In the genomic region with DNA sequence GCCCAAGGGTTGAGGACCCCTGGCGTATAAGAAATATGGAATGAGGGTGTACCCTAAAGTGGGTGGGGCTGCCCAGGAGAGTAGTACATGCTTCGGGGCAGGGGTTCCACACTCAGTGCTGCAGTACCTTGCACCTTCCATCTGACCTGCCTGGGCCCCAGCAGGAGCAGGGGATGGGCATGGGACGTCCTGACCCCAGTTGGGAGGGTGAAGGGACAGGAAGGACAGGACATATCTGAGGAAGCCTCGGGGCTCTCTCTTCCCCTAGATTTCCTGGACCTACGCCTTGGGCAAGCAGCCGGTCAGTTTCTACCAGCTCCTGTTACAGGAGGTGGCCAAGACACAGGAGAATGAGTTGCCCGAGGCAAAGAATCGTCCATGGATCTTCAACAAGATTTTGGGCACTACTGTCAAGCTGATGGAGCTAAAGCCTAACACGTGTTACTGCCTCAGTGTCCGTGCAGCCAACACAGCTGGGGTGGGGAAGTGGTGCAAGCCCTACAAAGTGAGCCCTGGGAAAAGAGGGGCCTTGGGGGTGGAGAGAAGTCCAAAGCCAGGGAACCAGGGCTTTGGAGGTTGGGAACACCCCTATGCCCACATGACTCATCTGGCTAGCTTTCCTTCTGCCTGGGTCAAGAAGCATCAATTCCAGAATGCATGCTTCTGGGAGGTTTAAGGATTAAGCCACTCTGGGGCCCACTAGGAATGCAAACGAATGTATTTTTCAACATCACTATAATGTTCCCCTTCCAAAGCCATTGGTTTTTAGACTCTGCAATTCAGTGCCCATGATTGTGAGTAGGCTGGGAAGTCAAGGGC, we compare ENCODE assay signal across 14 cellular contexts. TPM values are rescaled to one million over a fixed set of nuclear protein-coding genes. Genes with fewer than 3 reads are reported as not detected.
DNase-seq lines count a peak whose midpoint lies in the region; ATAC-seq and TF ChIP-seq lines count a peak whose summit lies in the region.
"Had no signal": no experiment of that assay in that cellular context is flagged by ENCODE, and none has a peak within 500 bp of the region (broad histone marks: within the 10 kb centered on the region; RNA-seq: fewer than 3 reads in every experiment).

No MANE protein-coding gene starts in this region.

- ATAC-seq in effector memory CD8-positive, alpha-beta T cell (replicated peaks): no peak

- no peak overlapping the region for H3K4me3 Mint-ChIP-seq in Calu3 (ENCODE audit: low read depth, unreplicated experiment)
- H3K4me3 Mint-ChIP-seq in effector memory CD8-positive, alpha-beta T cell: no peak overlapping the region
- H3K4me3 Mint-ChIP-seq: activated CD4-positive, alpha-beta memory T cell treated with anti-CD3 and anti-CD28 coated beads, Interleukin-2, amount 10 ng/mL, durations not matched to agents 7 days and 5 days; nephron had no signal

- DNase-seq in Calu3: no peak
- DNase-seq in LHCN-M2 (ENCODE audit: low read depth): peak; percentile 50
- DNase-seq in fibroblast of peridontal ligament (ENCODE audit: extremely low read depth): peak; percentile 57
- no peak for DNase-seq in Kasumi-1 (lab: John Stamatoyannopoulos, UW)
- no peak for DNase-seq in effector memory CD8-positive, alpha-beta T cell
- DNase-seq in erythroblast (lab: John Stamatoyannopoulos, UW): no peak
- DNase-seq: activated CD4-positive, alpha-beta memory T cell treated with anti-CD3 and anti-CD28 coated beads, Interleukin-2, amount 10 ng/mL, durations not matched to agents 7 days and 5 days; activated effector memory CD4-positive, alpha-beta T cell treated with Interleukin-2 at 50 U/mL for 16 hours; DMS153; NCI-H1694; NCI-H524 treated with DMSO at 0.1 percent for 48 hours; testis had no signal

- no peak overlapping the region for H3K27ac Mint-ChIP-seq in Calu3 (ENCODE audit: unreplicated experiment)
- H3K27ac Mint-ChIP-seq in effector memory CD8-positive, alpha-beta T cell: no peak overlapping the region
- H3K27ac Mint-ChIP-seq: activated CD4-positive, alpha-beta memory T cell treated with anti-CD3 and anti-CD28 coated beads, Interleukin-2, amount 10 ng/mL, durations not matched to agents 7 days and 5 days; nephron had no signal

- H3K4me1 Mint-ChIP-seq in Calu3 (ENCODE audit: low read depth, unreplicated experiment): no peaks in the 10 kb centered on the region
- peaks cover 0 to 3% of the 10 kb centered on the region in 2 donors for H3K4me1 Mint-ChIP-seq in effector memory CD8-positive, alpha-beta T cell (ENCODE audit: low read depth in 2 of 2)
- H3K4me1 Mint-ChIP-seq: activated CD4-positive, alpha-beta memory T cell treated with anti-CD3 and anti-CD28 coated beads, Interleukin-2, amount 10 ng/mL, durations not matched to agents 7 days and 5 days; nephron had no signal

- BruUV-seq in Calu3 (replicated peaks; lab: Mats Ljungman, UMichigan): TSS peak; percentile 5

- peaks cover 34% of the 10 kb centered on the region for H3K36me3 Mint-ChIP-seq in Calu3 (ENCODE audit: insufficient read depth, unreplicated experiment)
- H3K36me3 Mint-ChIP-seq in effector memory CD8-positive, alpha-beta T cell (ENCODE audit: insufficient read depth): peaks cover 12% of the 10 kb centered on the region

- no peak for TF ChIP-seq CTCF in Calu3 (IDR thresholded peaks at IDR 0.05; ENCODE audit: unreplicated experiment)

- H3K27me3 Mint-ChIP-seq in Calu3 (ENCODE audit: unreplicated experiment): no peaks in the 10 kb centered on the region
- no peaks in the 10 kb centered on the region for H3K27me3 Mint-ChIP-seq in effector memory CD8-positive, alpha-beta T cell
- H3K27me3 Mint-ChIP-seq: activated CD4-positive, alpha-beta memory T cell treated with anti-CD3 and anti-CD28 coated beads, Interleukin-2, amount 10 ng/mL, durations not matched to agents 7 days and 5 days had no signal

- no peak for TF ChIP-seq POLR2A in erythroblast (IDR thresholded peaks at IDR 0.05; ENCODE audit: low read length)

- H3K9me3 Mint-ChIP-seq in Calu3 (ENCODE audit: low read depth, unreplicated experiment): no peaks in the 10 kb centered on the region
- H3K9me3 Mint-ChIP-seq in effector memory CD8-positive, alpha-beta T cell: no peaks in the 10 kb centered on the region
- H3K9me3 Mint-ChIP-seq: activated CD4-positive, alpha-beta memory T cell treated with anti-CD3 and anti-CD28 coated beads, Interleukin-2, amount 10 ng/mL, durations not matched to agents 7 days and 5 days; nephron had no signal

- CTCF ChIA-PET in Calu3 (lab: Charles Lee): no interaction called here

- intact Hi-C loops in Calu3 (cut with micrococcal nuclease; ENCODE audit: unreplicated experiment): no loop called here

RNA-seq across cellular contexts. Expression of a gene that starts 7.9 kb away (rescaled TPM):
- not detected in 2 replicates for total RNA-seq in Calu3 (2022)
- not detected in 2 replicates for total RNA-seq in LHCN-M2 (2014; rRNA removed)
- polyA plus RNA-seq in LHCN-M2 (2012): not detected
- total RNA-seq: activated CD4-positive, alpha-beta memory T cell treated with anti-CD3 and anti-CD28 coated beads, Interleukin-2, amount 10 ng/mL, durations not matched to agents 7 days and 5 days; lung had no signal
- polyA plus RNA-seq: lung had no signal

RNA-seq across cellular contexts. Expression of a gene that starts 9.7 kb away (rescaled TPM):
- 16.8 and 17.1 TPM in 2 replicates for total RNA-seq in Calu3 (2022)
- 16.0 and 17.1 TPM in 2 replicates for total RNA-seq in LHCN-M2 (2014; rRNA removed)
- polyA plus RNA-seq in LHCN-M2 (2012): 16.2 TPM

RNA-seq across cellular contexts. Expression of a gene that starts 12.7 kb away (rescaled TPM):
- total RNA-seq in Calu3 (2022) (30.0 and 33.1 TPM in 2 replicates), LHCN-M2 (2014; rRNA removed) (22.3 and 27.1 TPM in 2 replicates)
- polyA plus RNA-seq in LHCN-M2 (2012): 12.7 TPM

RNA-seq across cellular contexts. Expression of a gene that starts 18.3 kb away (rescaled TPM):
- total RNA-seq in Calu3 (2022): not detected in 2 replicates
- 0.17 TPM in 1 of 2 replicates, not detected in the other for total RNA-seq in LHCN-M2 (2014; rRNA removed)
- polyA plus RNA-seq in LHCN-M2 (2012): not detected

Comparison
In these comparisons a context has a peak if more than half of its experiments do, and no peak if none do; other contexts are left out.
1. DNase-seq: peak in LHCN-M2 (single experiment) and fibroblast of peridontal ligament (single experiment); none in Calu3 (single experiment), Kasumi-1 (0 of 2), effector memory CD8-positive, alpha-beta T cell (0 of 3) and erythroblast (0 of 2).